Comparison of ENCODE assay signal across 8 cellular contexts in the genomic region with DNA sequence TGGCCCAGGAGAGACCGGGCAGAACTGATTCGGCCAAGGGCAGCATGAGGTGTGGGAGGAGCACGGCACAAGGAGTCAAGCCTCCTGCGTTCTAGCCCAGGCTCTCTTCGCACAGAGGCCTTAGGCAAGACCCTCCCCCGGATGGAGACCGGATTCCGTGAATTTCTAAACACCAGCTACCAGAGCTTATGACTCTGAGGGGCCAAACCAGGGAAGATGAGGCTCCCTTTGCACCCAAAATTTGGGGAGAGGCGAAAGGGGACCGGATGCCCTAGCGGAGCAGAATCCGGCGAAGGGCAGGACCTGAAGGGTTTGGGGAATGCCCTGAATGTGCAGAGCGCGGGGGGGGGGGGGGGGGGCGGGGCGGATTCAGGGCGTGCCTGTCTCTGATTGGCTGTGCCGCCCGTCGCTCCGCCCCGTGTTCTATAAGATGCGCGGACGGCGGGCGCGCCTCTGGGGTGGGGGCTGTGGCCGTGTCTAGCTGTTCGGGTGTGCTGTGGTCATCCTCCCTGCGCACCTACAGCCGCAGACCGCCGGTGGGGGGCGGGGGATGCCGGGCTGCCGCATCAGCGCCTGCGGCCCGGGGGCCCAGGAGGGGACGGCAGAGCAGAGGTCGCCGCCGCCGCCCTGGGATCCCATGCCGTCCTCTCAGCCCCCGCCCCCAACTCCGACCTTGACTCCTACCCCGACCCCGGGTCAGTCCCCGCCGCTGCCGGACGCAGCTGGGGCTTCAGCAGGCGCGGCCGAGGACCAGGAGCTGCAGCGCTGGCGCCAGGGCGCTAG. TPM values are rescaled to one million over a fixed set of nuclear protein-coding genes. Genes with fewer than 3 reads are reported as not detected.
A peak's percentile ranks its signal among the peaks of the same experiment; 100 is the strongest.
DNase-seq lines count a peak whose midpoint lies in the region; ATAC-seq, FAIRE-seq and TF ChIP-seq lines count a peak whose summit lies in the region.

A gene with protein sequence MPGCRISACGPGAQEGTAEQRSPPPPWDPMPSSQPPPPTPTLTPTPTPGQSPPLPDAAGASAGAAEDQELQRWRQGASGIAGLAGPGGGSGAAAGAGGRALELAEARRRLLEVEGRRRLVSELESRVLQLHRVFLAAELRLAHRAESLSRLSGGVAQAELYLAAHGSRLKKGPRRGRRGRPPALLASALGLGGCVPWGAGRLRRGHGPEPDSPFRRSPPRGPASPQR (plus strand): TSS at position 456 of the 783 bp plus-strand sequence. CDS start 95 bp downstream, at position 551.

- no peak for TF ChIP-seq CTCF in WERI-Rb-1 (IDR thresholded peaks at IDR 0.05; ENCODE audit: low read depth, low read length)

- H3K36me3 ChIP-seq in WERI-Rb-1 (no peaks in the 10 kb centered on the region; the same call in 1 of the 2 replicates), small intestine (ENCODE audit: control insufficient read depth in 2 of 2, insufficient read depth in 2 of 2, low read length in 2 of 2) (no peaks in the 10 kb centered on the region)

- H3K27ac ChIP-seq in WERI-Rb-1 (0 out of 2 replicates have a peak within 1 kb of the TSS, but pooled peaks have one; percentile 11), small intestine (ENCODE audit: low read depth in 1 of 2, low read length in 1 of 2) (no peak within 1 kb of the TSS)

- WGBS in small intestine, 3 donors = 1% methylated on average over 28 to 59 of the region's 61 CpGs

- H3K9me3 ChIP-seq in WERI-Rb-1 (ENCODE audit: severe bottlenecking) (no peaks in the 10 kb centered on the region), small intestine (ENCODE audit: control insufficient read depth, low read depth) (no peaks in the 10 kb centered on the region)

- H3K27me3 ChIP-seq in WERI-Rb-1 (ENCODE audit: insufficient read depth, low read depth, severe bottlenecking) (peaks cover 23% of the 10 kb centered on the region), small intestine (ENCODE audit: control insufficient read depth in 2 of 2, insufficient read depth in 2 of 2, low read length in 2 of 2) (peaks cover 3 to 16% of the 10 kb centered on the region in 2 donors)

- FAIRE-seq in small intestine (lab: Jason Lieb, UNC) = no peak

- ATAC-seq in GM19452 (IDR thresholded peaks at IDR 0.05; ENCODE audit: unreplicated experiment) = peak; percentile 40

- DNase-seq in AG20443 (ENCODE audit: low spot score) (peak; percentile 97), NCI-H1105 (lab: John Stamatoyannopoulos, UW) (peak; percentile 65), WERI-Rb-1 (peak; percentile 77), T47D (ENCODE audit: low read depth in 1 of 2, low spot score in 1 of 2) (peak; percentile 77 to 91), iPS-NIHi11 (ENCODE audit: low spot score) (peak; percentile 94), small intestine (no peak), NCI-H774 (lab: John Stamatoyannopoulos, UW) (no peak)

- in situ Hi-C loops in T47D (cut with HindIII; ENCODE audit: low pct_unique_long_range_greater_than_20kb, low sequenced_read_pairs) = no loop called here

- H3K4me3 ChIP-seq in WERI-Rb-1 (ENCODE audit: low read depth, low read length) (peak within 1 kb of the TSS; percentile 46), small intestine (ENCODE audit: low read depth in 1 of 2, low read length in 2 of 2) (peak within 1 kb of the TSS; percentile 48 to 66)

- H3K4me1 ChIP-seq in small intestine (ENCODE audit: control insufficient read depth in 2 of 2, insufficient read depth in 1 of 2, low read depth in 1 of 2, low read length in 1 of 2) = peaks cover 8 to 17% of the 10 kb centered on the region in 2 donors

RNA-seq across cellular contexts. Expression of the gene that starts here (rescaled TPM):
- 10 to 100 TPM; 10.8 to 15.6 (median 12.7) TPM for polyA plus RNA-seq in small intestine

Comparison
In these comparisons a context has a peak if more than half of its experiments do, and no peak if none do; other contexts are left out.
1. DNase-seq: peak in AG20443 (single experiment), NCI-H1105 (single experiment), WERI-Rb-1 (single experiment), T47D (2 of 2) and iPS-NIHi11 (single experiment); none in small intestine (single experiment) and NCI-H774 (single experiment).